8 cellular contexts compared by ENCODE assay signal in the genomic region with DNA sequence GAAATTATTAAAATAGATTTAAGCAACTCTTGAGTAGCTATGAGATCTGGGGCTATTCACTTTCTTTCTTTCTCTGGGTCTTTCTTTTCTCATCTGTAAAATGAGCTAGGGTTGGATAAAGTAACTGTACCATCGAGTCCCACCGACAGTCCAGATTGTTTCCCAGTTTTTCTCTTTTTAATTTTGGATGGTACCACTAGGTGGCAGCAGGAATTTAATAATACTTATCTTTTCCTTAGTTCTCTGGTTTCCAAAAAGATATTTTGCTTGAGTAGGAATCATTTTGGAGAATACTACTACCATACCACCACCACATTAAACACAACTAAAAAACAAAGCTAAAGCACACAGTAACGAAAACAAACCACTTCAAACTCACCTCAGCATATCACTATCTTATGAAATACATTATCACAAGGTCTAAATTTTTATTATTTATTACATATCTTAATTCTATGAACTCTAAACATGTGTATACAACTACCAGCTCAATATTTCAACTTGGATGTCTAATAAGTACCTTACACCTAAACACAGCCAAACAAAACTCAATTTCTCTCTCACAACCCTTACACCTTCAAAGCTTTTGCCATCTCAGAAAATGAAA.
A peak's percentile ranks its signal among the peaks of the same experiment; 100 is the strongest.
DNase-seq lines count a peak whose midpoint lies in the region; ATAC-seq and TF ChIP-seq lines count a peak whose summit lies in the region.

No MANE protein-coding gene starts in this region.

- H3K9me3 ChIP-seq in BE2C, result no peaks in the 10 kb centered on the region

- DNase-seq in BE2C (no peak), HEK293T (ENCODE audit: extremely low spot score) (peak; percentile 15), left lobe of liver (ENCODE audit: low spot score) (no peak)
- DNase-seq in activated T-cell treated with anti-CD3 and anti-CD28 coated beads, Interleukin-2, amount 50 U/mL, for 4 hours, result no peak
- no peak for DNase-seq in activated T-helper 2 cell treated with anti-CD3 and anti-CD28 coated beads, Interferon-gamma antibody, Interleukin-2, Interleukin-4, amounts not matched to agents 10 μg/mL and 5 μg/mL and 100 μg/mL, durations not matched to agents 14 hours and 24 hours and 36 hours (ENCODE audit: low spot score)
- DNase-seq in activated CD8-positive, alpha-beta memory T cell treated with anti-CD3 and anti-CD28 coated beads for 24 hours, result no peak

- no peak overlapping the region for H3K27ac ChIP-seq in VCaP

- ATAC-seq in left lobe of liver, result peak; percentile 59
- ATAC-seq in activated T-cell treated with anti-CD3 and anti-CD28 coated beads, Interleukin-2, amount 50 U/mL, for 4 hours, result no peak
- ATAC-seq in GM19035 (IDR thresholded peaks at IDR 0.05; ENCODE audit: unreplicated experiment), result no peak

- no peaks in the 10 kb centered on the region for H3K27me3 ChIP-seq in BE2C

- no peaks in the 10 kb centered on the region for H3K27me3 Mint-ChIP-seq in activated T-cell treated with anti-CD3 and anti-CD28 coated beads, Interleukin-2, amount 50 U/mL, for 4 hours (ENCODE audit: low read depth)
- no peaks in the 10 kb centered on the region for H3K27me3 Mint-ChIP-seq in activated T-helper 2 cell treated with anti-CD3 and anti-CD28 coated beads, Interferon-gamma antibody, Interleukin-2, Interleukin-4, amounts not matched to agents 10 μg/mL and 5 μg/mL and 100 μg/mL, durations not matched to agents 14 hours and 24 hours and 36 hours (ENCODE audit: low read depth)

- H3K36me3 ChIP-seq in BE2C, result no peaks in the 10 kb centered on the region

- H3K4me3 Mint-ChIP-seq in activated T-cell treated with anti-CD3 and anti-CD28 coated beads, Interleukin-2, amount 50 U/mL, for 4 hours, result no peak overlapping the region
- no peak overlapping the region for H3K4me3 Mint-ChIP-seq in activated T-helper 2 cell treated with anti-CD3 and anti-CD28 coated beads, Interferon-gamma antibody, Interleukin-2, Interleukin-4, amounts not matched to agents 10 μg/mL and 5 μg/mL and 100 μg/mL, durations not matched to agents 14 hours and 24 hours and 36 hours (ENCODE audit: low read depth)

- peaks cover 6% of the 10 kb centered on the region for H3K9me3 Mint-ChIP-seq in activated T-cell treated with anti-CD3 and anti-CD28 coated beads, Interleukin-2, amount 50 U/mL, for 4 hours
- H3K9me3 Mint-ChIP-seq in activated T-helper 2 cell treated with anti-CD3 and anti-CD28 coated beads, Interferon-gamma antibody, Interleukin-2, Interleukin-4, amounts not matched to agents 10 μg/mL and 5 μg/mL and 100 μg/mL, durations not matched to agents 14 hours and 24 hours and 36 hours, result peaks cover 12% of the 10 kb centered on the region

- CTCF ChIA-PET in HEK293T (lab: Yijun Ruan, JAX), result interaction anchor here (0.6 to 1.8 kb wide), 3 partner anchors 13 to 764 kb away, joined by 3 to 5 read pairs (median 3); no protein-coding TSS in a partner anchor

- no peaks in the 10 kb centered on the region for H3K4me1 Mint-ChIP-seq in activated T-cell treated with anti-CD3 and anti-CD28 coated beads, Interleukin-2, amount 50 U/mL, for 4 hours (ENCODE audit: low read depth)
- H3K4me1 Mint-ChIP-seq in activated T-helper 2 cell treated with anti-CD3 and anti-CD28 coated beads, Interferon-gamma antibody, Interleukin-2, Interleukin-4, amounts not matched to agents 10 μg/mL and 5 μg/mL and 100 μg/mL, durations not matched to agents 14 hours and 24 hours and 36 hours (ENCODE audit: low read depth), result no peaks in the 10 kb centered on the region

- POLR2A ChIA-PET in HEK293T (lab: Yijun Ruan, JAX), result no interaction called here

- H3K4me1 ChIP-seq in BE2C, result no peaks in the 10 kb centered on the region

- H3K36me3 Mint-ChIP-seq in activated T-cell treated with anti-CD3 and anti-CD28 coated beads, Interleukin-2, amount 50 U/mL, for 4 hours (ENCODE audit: insufficient read depth), result no peaks in the 10 kb centered on the region
- no peaks in the 10 kb centered on the region for H3K36me3 Mint-ChIP-seq in activated T-helper 2 cell treated with anti-CD3 and anti-CD28 coated beads, Interferon-gamma antibody, Interleukin-2, Interleukin-4, amounts not matched to agents 10 μg/mL and 5 μg/mL and 100 μg/mL, durations not matched to agents 14 hours and 24 hours and 36 hours (ENCODE audit: low read depth)

- TF ChIP-seq CTCF in BE2C (IDR thresholded peaks at IDR 0.05; ENCODE audit: low read depth, low read length), result peak; percentile 23; the same call in 1 of the 2 replicates
- TF ChIP-seq CTCF in VCaP (conservative IDR thresholded peaks at IDR 0.05), result peak; percentile 71

- no peak overlapping the region for H3K27ac Mint-ChIP-seq in activated T-helper 2 cell treated with anti-CD3 and anti-CD28 coated beads, Interferon-gamma antibody, Interleukin-2, Interleukin-4, amounts not matched to agents 10 μg/mL and 5 μg/mL and 100 μg/mL, durations not matched to agents 14 hours and 24 hours and 36 hours

- no peak overlapping the region for H3K4me3 ChIP-seq in BE2C (ENCODE audit: low read depth, low read length)

- intact Hi-C loops in activated T-helper 2 cell treated with anti-CD3 and anti-CD28 coated beads, Interferon-gamma antibody, Interleukin-2, Interleukin-4, amounts not matched to agents 10 μg/mL and 5 μg/mL and 100 μg/mL, durations not matched to agents 14 hours and 24 hours and 36 hours (cut with micrococcal nuclease), result no loop called here

TF ChIP-seq in HEK293T, 16 proteins besides CTCF, POLR2A, EP300 and RAD21:
- TF ChIP-seq ARNT (IDR thresholded peaks at IDR 0.05) (no peak), NFRKB (IDR thresholded peaks at IDR 0.05) (no peak), CTBP1 (IDR thresholded peaks at IDR 0.05; ENCODE audit: borderline replicate concordance) (no peak), TARDBP (IDR thresholded peaks at IDR 0.05) (no peak), L3MBTL2 (conservative IDR thresholded peaks at IDR 0.05) (no peak), FOXA1 (IDR thresholded peaks at IDR 0.05) (no peak)
- TF ChIP-seq, protein P1, sequence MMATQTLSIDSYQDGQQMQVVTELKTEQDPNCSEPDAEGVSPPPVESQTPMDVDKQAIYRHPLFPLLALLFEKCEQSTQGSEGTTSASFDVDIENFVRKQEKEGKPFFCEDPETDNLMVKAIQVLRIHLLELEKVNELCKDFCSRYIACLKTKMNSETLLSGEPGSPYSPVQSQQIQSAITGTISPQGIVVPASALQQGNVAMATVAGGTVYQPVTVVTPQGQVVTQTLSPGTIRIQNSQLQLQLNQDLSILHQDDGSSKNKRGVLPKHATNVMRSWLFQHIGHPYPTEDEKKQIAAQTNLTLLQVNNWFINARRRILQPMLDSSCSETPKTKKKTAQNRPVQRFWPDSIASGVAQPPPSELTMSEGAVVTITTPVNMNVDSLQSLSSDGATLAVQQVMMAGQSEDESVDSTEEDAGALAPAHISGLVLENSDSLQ (IDR thresholded peaks at IDR 0.05), result no peak
